10 cellular contexts compared by ENCODE assay signal in the genomic region with DNA sequence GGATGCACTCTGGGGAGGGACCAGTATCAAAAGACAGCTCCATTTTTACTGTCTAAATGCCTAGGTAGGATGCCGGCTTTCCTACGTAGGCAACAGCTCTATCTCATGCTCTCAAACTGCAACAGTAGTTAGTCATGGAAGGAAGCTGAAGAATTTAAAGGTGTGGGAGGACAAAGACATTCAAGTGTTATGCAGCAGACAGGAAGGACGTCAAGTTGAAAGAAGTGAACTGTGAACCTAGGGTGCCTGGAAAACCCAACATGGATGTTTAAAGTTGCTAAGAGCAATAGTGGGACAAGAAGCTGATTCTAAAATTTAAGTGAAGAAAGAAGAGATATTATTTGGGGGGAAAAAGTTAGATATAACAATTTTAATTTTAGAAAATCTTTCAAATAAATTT. TPM values are rescaled to one million over a fixed set of nuclear protein-coding genes. Genes with fewer than 3 reads are reported as not detected.
DNase-seq lines count a peak whose midpoint lies in the region; ATAC-seq and TF ChIP-seq lines count a peak whose summit lies in the region.
"Had no signal": no experiment of that assay in that cellular context is flagged by ENCODE, and none has a peak within 500 bp of the region (broad histone marks: within the 10 kb centered on the region; RNA-seq: fewer than 3 reads in every experiment).

No MANE protein-coding gene starts in this region.

- no peaks in the 10 kb centered on the region for H3K9me3 ChIP-seq in Caco-2
- no peaks in the 10 kb centered on the region for H3K9me3 ChIP-seq in mesodermal cell (ENCODE audit: control insufficient read depth, low read length)
- no peaks in the 10 kb centered on the region for H3K9me3 ChIP-seq in ovary
- H3K9me3 ChIP-seq: neutrophil had no signal

- POLR2A ChIA-PET in Caco-2 (lab: Charles Lee): no interaction called here

- no peak for ATAC-seq in HG03378 (IDR thresholded peaks at IDR 0.05; ENCODE audit: unreplicated experiment)
- no peak for ATAC-seq in HG03095 (IDR thresholded peaks at IDR 0.05; ENCODE audit: unreplicated experiment)
- no peak for ATAC-seq in GM21529 (IDR thresholded peaks at IDR 0.05; ENCODE audit: unreplicated experiment)

- no peak for TF ChIP-seq EP300 in ovary (IDR thresholded peaks at IDR 0.05)

- H3K27me3 Mint-ChIP-seq in Caco-2 (ENCODE audit: insufficient read depth, unreplicated experiment): no peaks in the 10 kb centered on the region

- H3K27me3 ChIP-seq in Caco-2 (replicated peaks; ENCODE audit: control insufficient read depth, insufficient read depth, low read length): no peaks in the 10 kb centered on the region
- no peaks in the 10 kb centered on the region for H3K27me3 ChIP-seq in ovary
- H3K27me3 ChIP-seq: neutrophil had no signal

- no peak for TF ChIP-seq POLR2A in ovary (IDR thresholded peaks at IDR 0.05)

- intact Hi-C loops in Caco-2 (cut with micrococcal nuclease; ENCODE audit: unreplicated experiment) (no loop called here), ovary (cut with DNase I) (no loop called here)

- peak overlapping the region; percentile 6 for H3K4me3 Mint-ChIP-seq in Caco-2 (ENCODE audit: unreplicated experiment)

- H3K27ac Mint-ChIP-seq in Caco-2 (ENCODE audit: unreplicated experiment): peak overlapping the region; percentile 1

- WGBS in mesodermal cell (ENCODE audit: insufficient coverage in 2 of 2), 2 experiments: 25 to 56% methylated on average over 1 of the region's 3 CpGs
- 20 to 33% (median 22%) methylated on average over 3 of the region's 3 CpGs for WGBS in ovary, 3 donors

- BruUV-seq in Caco-2 (replicated peaks; lab: Mats Ljungman, UMichigan): no TSS peak

- H3K9me3 Mint-ChIP-seq in Caco-2 (ENCODE audit: unreplicated experiment): no peaks in the 10 kb centered on the region

- no peak overlapping the region for H3K4me3 ChIP-seq in Caco-2 (ENCODE audit: low read depth, low read length)
- no peak overlapping the region for H3K4me3 ChIP-seq in cardiac fibroblast (replicated peaks in 1 of 2; ENCODE audit: low read depth in 2 of 2, low read length in 2 of 2)
- no peak overlapping the region for H3K4me3 ChIP-seq in mesodermal cell (ENCODE audit: extremely low read depth, insufficient read depth, low read length, poor library complexity, severe bottlenecking)
- no peak overlapping the region for H3K4me3 ChIP-seq in ovary

- H3K36me3 ChIP-seq in Caco-2 (ENCODE audit: control insufficient read depth, insufficient read depth, low read length) (no peaks in the 10 kb centered on the region; the same call in 1 of the 2 replicates), mesodermal cell (ENCODE audit: control insufficient read depth, insufficient read depth, low read length) (peaks cover 46% of the 10 kb centered on the region), ovary (no peaks in the 10 kb centered on the region)

- H3K4me1 ChIP-seq in Caco-2: peaks cover 37% of the 10 kb centered on the region
- H3K4me1 ChIP-seq in mesodermal cell (ENCODE audit: control insufficient read depth, insufficient read depth, low read length, poor library complexity, severe bottlenecking): peaks cover 9% of the 10 kb centered on the region
- H3K4me1 ChIP-seq in ovary (ENCODE audit: insufficient read depth): no peaks in the 10 kb centered on the region

- DNase-seq in Caco-2 (peak in 1 of 2 experiments; percentile 18), HPDE6-E6E7 (ENCODE audit: extremely low spot score) (peak; percentile 48), cardiac fibroblast (ENCODE audit: low read depth in 2 of 2) (peak; percentile 52 to 76), ovary (no peak)
- DNase-seq: NCI-H1436 treated with DMSO at 0.1 percent for 48 hours had no signal

- H3K4me1 Mint-ChIP-seq in Caco-2 (ENCODE audit: low read depth, unreplicated experiment): peaks cover 26% of the 10 kb centered on the region

- TF ChIP-seq CTCF in Caco-2 (IDR thresholded peaks at IDR 0.05; ENCODE audit: insufficient read depth in 1 of 2, low read depth in 1 of 2, low read length in 1 of 2, severe bottlenecking in 1 of 2, unreplicated experiment in 1 of 2) (no peak), cardiac fibroblast (IDR thresholded peaks at IDR 0.05; ENCODE audit: low read depth, low read length) (no peak), ovary (IDR thresholded peaks at IDR 0.05) (no peak)

- H3K36me3 Mint-ChIP-seq in Caco-2 (ENCODE audit: insufficient read depth, unreplicated experiment): peaks cover 62% of the 10 kb centered on the region

- CTCF ChIA-PET in Caco-2 (lab: Charles Lee): no interaction called here

- H3K27ac ChIP-seq in mesodermal cell (ENCODE audit: low read depth, low read length, severe bottlenecking) (peak overlapping the region; percentile 36), ovary (no peak overlapping the region)
- H3K27ac ChIP-seq: neutrophil had no signal

RNA-seq across cellular contexts. Expression of gene SEC23A, which starts 5.9 kb away (rescaled TPM):
- 90.2 and 108 TPM in 2 replicates for total RNA-seq in Caco-2 (2022)
- 120 TPM for polyA plus RNA-seq in mesodermal cell (2013, experiment 1 of 2)
- polyA plus RNA-seq in mesodermal cell (2013, experiment 2 of 2): 112 TPM
- total RNA-seq in ovary: 10 to 100 TPM; 52.9 to 93.2 (median 87.3) TPM
- polyA plus RNA-seq in ovary: 10 to 100 TPM; 28.5 to 49.9 TPM

RNA-seq across cellular contexts. Expression of gene GEMIN2, which starts 17.0 kb away (rescaled TPM):
- total RNA-seq in Caco-2 (2022) (26.3 and 31.4 TPM in 2 replicates), ovary (10 to 100 TPM in 5 of 7 donors, 1 to 10 TPM in 2; 8.8 to 19.8 (median 15.5) TPM)
- polyA plus RNA-seq in mesodermal cell (2013, experiment 1 of 2): 19.5 TPM
- 21.3 TPM for polyA plus RNA-seq in mesodermal cell (2013, experiment 2 of 2)
- polyA plus RNA-seq in ovary: 10 to 100 TPM in 1 of 2 donors, 1 to 10 TPM in 1; 8.2 to 13.1 TPM

Comparison
In these comparisons a context has a peak if more than half of its experiments do, and no peak if none do; other contexts are left out.
1. DNase-seq: peak in HPDE6-E6E7 (single experiment) and cardiac fibroblast (2 of 2); none in ovary (0 of 5).